ENCODE assay signal across 8 cellular contexts in genomic region chr12:71664411-71665108, GRCh38. TPM values are rescaled to one million over a fixed set of nuclear protein-coding genes. Genes with fewer than 3 reads are reported as not detected.
DNase-seq lines count a peak whose midpoint lies in the region; ATAC-seq and TF ChIP-seq lines count a peak whose summit lies in the region.

No MANE protein-coding gene starts in this region.

- H3K9me3 ChIP-seq in Loucy (ENCODE audit: insufficient read depth, low read depth, low read length) (no peaks in the 10 kb centered on the region), mesenchymal stem cell (ENCODE audit: control insufficient read depth, low read length) (no peaks in the 10 kb centered on the region), aorta (ENCODE audit: control insufficient read depth, low read length) (no peaks in the 10 kb centered on the region)

- no peaks in the 10 kb centered on the region for H3K9me2 ChIP-seq in Loucy (replicated peaks; ENCODE audit: low read depth, low read length)

- no peak overlapping the region for H2BK5ac ChIP-seq in mesenchymal stem cell (ENCODE audit: low read depth, low read length, poor library complexity, severe bottlenecking)

- H3K27me3 ChIP-seq in Loucy (ENCODE audit: insufficient read depth, low read length, poor library complexity, severe bottlenecking) (no peaks in the 10 kb centered on the region), mesenchymal stem cell (ENCODE audit: control insufficient read depth in 1 of 2, insufficient read depth in 1 of 2, low read length in 2 of 2) (no peaks in the 10 kb centered on the region), aorta (ENCODE audit: control insufficient read depth in 1 of 2, insufficient read depth in 2 of 2, low read length in 1 of 2) (no peaks in the 10 kb centered on the region)

- DNase-seq in EH (ENCODE audit: low read depth) (peak; percentile 25), caudate nucleus (lab: John Stamatoyannopoulos, UW) (peak in 9 of 61 donors; percentile 4 to 86 (median 70)), mesenchymal stem cell (no peak), aorta (no peak), AML-193 (lab: John Stamatoyannopoulos, UW) (no peak), HUDEP-2 (lab: John Stamatoyannopoulos, UW; ENCODE audit: unreplicated experiment in 76 of 76) (no peak)

- H3K79me1 ChIP-seq in mesenchymal stem cell (replicated peaks; ENCODE audit: low read length, poor library complexity, severe bottlenecking), result peaks cover 11% of the 10 kb centered on the region

- TF ChIP-seq CTCF in Loucy (conservative IDR thresholded peaks at IDR 0.05; ENCODE audit: low read length), result no peak

- peak overlapping the region; percentile 92 for H2AFZ ChIP-seq in Loucy (ENCODE audit: low read length)
- H2AFZ ChIP-seq in mesenchymal stem cell (ENCODE audit: low read depth, low read length), result peak overlapping the region; percentile 72

- peaks cover 63% of the 10 kb centered on the region for H3K79me2 ChIP-seq in Loucy (ENCODE audit: insufficient read depth, low read length)

- H3K4me3 ChIP-seq in Loucy (ENCODE audit: low read length, poor library complexity, severe bottlenecking) (peak overlapping the region; percentile 80), mesenchymal stem cell (ENCODE audit: insufficient read depth in 1 of 2, low read depth in 1 of 2, low read length in 2 of 2) (peak overlapping the region; percentile 74 to 97), aorta (ENCODE audit: low read length in 2 of 2) (peak overlapping the region; percentile 78 to 84)

- H3K9ac ChIP-seq in Loucy (ENCODE audit: low read depth, low read length, poor library complexity, severe bottlenecking) (peak overlapping the region; percentile 91), mesenchymal stem cell (ENCODE audit: low read length) (peak overlapping the region; percentile 99)

- H2BK120ac ChIP-seq in mesenchymal stem cell (ENCODE audit: low read depth, low read length), result no peak overlapping the region

- H3K36me3 ChIP-seq in Loucy (ENCODE audit: insufficient read depth, low read length), result no peaks in the 10 kb centered on the region
- peaks cover 0 to 8% of the 10 kb centered on the region in 2 experiments for H3K36me3 ChIP-seq in mesenchymal stem cell (ENCODE audit: control insufficient read depth in 1 of 2, insufficient read depth in 2 of 2, low read depth in 1 of 2, low read length in 2 of 2)
- no peaks in the 10 kb centered on the region for H3K36me3 ChIP-seq in aorta (ENCODE audit: control insufficient read depth in 1 of 2, insufficient read depth in 2 of 2, low read length in 1 of 2)

- WGBS in mesenchymal stem cell, result 0% methylated on average over 7 of the region's 20 CpGs
- 0 to 1% methylated on average over 20 of the region's 20 CpGs for WGBS in aorta, 2 donors

- H3K23ac ChIP-seq in mesenchymal stem cell (ENCODE audit: low read length in 2 of 2), result no peak overlapping the region

- H3K27ac ChIP-seq in caudate nucleus (ENCODE audit: low read depth, low read length), result peak overlapping the region; percentile 97
- H3K27ac ChIP-seq in mesenchymal stem cell (ENCODE audit: low read length, poor library complexity, severe bottlenecking), result peak overlapping the region; percentile 89
- H3K27ac ChIP-seq in aorta (ENCODE audit: low read depth in 1 of 2, low read length in 2 of 2), result peak overlapping the region in 1 of 2 donors; percentile 93

- H4K20me1 ChIP-seq in Loucy (ENCODE audit: insufficient read depth, low read length, poor library complexity, severe bottlenecking), result peaks cover 39% of the 10 kb centered on the region

- H4K8ac ChIP-seq in mesenchymal stem cell (ENCODE audit: low read length), result peak overlapping the region; percentile 80

- H4K91ac ChIP-seq in mesenchymal stem cell (ENCODE audit: low read length), result peak overlapping the region; percentile 37

- peak overlapping the region; percentile 84 for H3K4me2 ChIP-seq in Loucy (ENCODE audit: low read depth, low read length, poor library complexity, severe bottlenecking)
- peak overlapping the region; percentile 52 for H3K4me2 ChIP-seq in mesenchymal stem cell (ENCODE audit: low read length, poor library complexity, severe bottlenecking)

- H2BK15ac ChIP-seq in mesenchymal stem cell (ENCODE audit: low read depth, poor library complexity, severe bottlenecking), result peak overlapping the region; percentile 77

- H3K4me1 ChIP-seq in Loucy (ENCODE audit: insufficient read depth, low read length, poor library complexity, severe bottlenecking), result peaks cover 44% of the 10 kb centered on the region
- peaks cover 3% of the 10 kb centered on the region for H3K4me1 ChIP-seq in mesenchymal stem cell (ENCODE audit: control insufficient read depth, insufficient read depth, low read depth, low read length)
- no peaks in the 10 kb centered on the region for H3K4me1 ChIP-seq in aorta (ENCODE audit: control insufficient read depth in 1 of 2, insufficient read depth in 2 of 2, low read length in 2 of 2)

- peak overlapping the region in 1 of 2 experiments; percentile 68 for H3K4ac ChIP-seq in mesenchymal stem cell (ENCODE audit: low read depth in 1 of 2, low read length in 2 of 2)

- peak overlapping the region in 1 of 2 experiments; percentile 19 for H3K14ac ChIP-seq in mesenchymal stem cell (ENCODE audit: low read length in 2 of 2)

- no peak overlapping the region for H2AK5ac ChIP-seq in mesenchymal stem cell (ENCODE audit: low read length, severe bottlenecking)

- no peaks in the 10 kb centered on the region; the same call in 1 of the 2 replicates for H3F3A ChIP-seq in Loucy (ENCODE audit: low read depth)

- H2BK12ac ChIP-seq in mesenchymal stem cell (ENCODE audit: low read length in 2 of 2), result no peak overlapping the region

- H3K18ac ChIP-seq in mesenchymal stem cell (ENCODE audit: low read depth in 1 of 2, low read length in 2 of 2), result peak overlapping the region in 1 of 2 experiments; percentile 82

- intact Hi-C loops in aorta (cut with DNase I), result loop anchor here (1.0 to 10.0 kb wide), 3 partner anchors 20 to 90 kb away; partner anchors contain the start of genes RAB21 (in 1 of the 2) and TMEM19 (in 1 of the 2)

- ATAC-seq in GM21360 (IDR thresholded peaks at IDR 0.05; ENCODE audit: unreplicated experiment), result peak; percentile 8
- no peak for ATAC-seq in aorta (ENCODE audit: low FRiP score)

RNA-seq across cellular contexts. Expression of gene THAP2, which starts 0.5 kb away (rescaled TPM):
- 3.4 TPM for polyA plus RNA-seq in mesenchymal stem cell (2013, experiment 1 of 2)
- 2.9 TPM for polyA plus RNA-seq in mesenchymal stem cell (2013, experiment 2 of 2)
- total RNA-seq in aorta, result 1 to 10 TPM; 4.3 to 6.0 TPM
- polyA plus RNA-seq in aorta, result 1 to 10 TPM in 1 of 2 donors, under 1 TPM in 1; 1.00 to 1.5 TPM

RNA-seq across cellular contexts. Expression of gene ZFC3H1, which starts 0.9 kb away (rescaled TPM):
- polyA plus RNA-seq in mesenchymal stem cell (2013, experiment 1 of 2), result 22.4 TPM
- polyA plus RNA-seq in mesenchymal stem cell (2013, experiment 2 of 2), result 20.2 TPM
- total RNA-seq in aorta, result 10 to 100 TPM; 71.7 to 95.3 TPM
- polyA plus RNA-seq in aorta, result 10 to 100 TPM in 1 of 2 donors, 1 to 10 TPM in 1; 8.0 to 27.0 TPM

RNA-seq across cellular contexts. Expression of gene TMEM19, which starts 21.3 kb away (rescaled TPM):
- 10.7 TPM for polyA plus RNA-seq in mesenchymal stem cell (2013, experiment 1 of 2)
- 11.2 TPM for polyA plus RNA-seq in mesenchymal stem cell (2013, experiment 2 of 2)
- 10 to 100 TPM; 17.6 to 22.8 TPM for total RNA-seq in aorta
- polyA plus RNA-seq in aorta, result 10 to 100 TPM; 13.6 to 13.9 TPM
